ENCODE assay signal across 11 cellular contexts in genomic region chr5:132102944-132103343, GRCh38. TPM values are rescaled to one million over a fixed set of nuclear protein-coding genes. Genes with fewer than 3 reads are reported as not detected.
DNase-seq lines count a peak whose midpoint lies in the region; ATAC-seq, FAIRE-seq and TF ChIP-seq lines count a peak whose summit lies in the region.
"Had no signal": no experiment of that assay in that cellular context is flagged by ENCODE, and none has a peak within 500 bp of the region (broad histone marks: within the 10 kb centered on the region; RNA-seq: fewer than 3 reads in every experiment).

No MANE protein-coding gene starts in this region.

- no peaks in the 10 kb centered on the region for H3K36me3 Mint-ChIP-seq in CD8-positive, alpha-beta T cell
- no peaks in the 10 kb centered on the region for H3K36me3 Mint-ChIP-seq in astrocyte (ENCODE audit: low read depth, unreplicated experiment)
- H3K36me3 Mint-ChIP-seq in natural killer cell treated with Interleukin-12 subunit alpha and Interleukin-12 subunit beta and Interleukin-15 and Interleukin-18, amount 100 ng/mL, for 72 hours = no peaks in the 10 kb centered on the region

- no peaks in the 10 kb centered on the region for H3K27me3 ChIP-seq in CD8-positive, alpha-beta T cell (ENCODE audit: insufficient read depth, low read length)
- H3K27me3 ChIP-seq in astrocyte (ENCODE audit: insufficient read depth, low read length) = no peaks in the 10 kb centered on the region

- no peak for ATAC-seq in CD8-positive, alpha-beta T cell
- ATAC-seq in natural killer cell treated with Interleukin-12 subunit alpha and Interleukin-12 subunit beta and Interleukin-15 and Interleukin-18, amount 100 ng/mL, for 72 hours = no peak

- TF ChIP-seq CTCF in CD8-positive, alpha-beta T cell (IDR thresholded peaks at IDR 0.05) = no peak
- TF ChIP-seq CTCF in astrocyte (IDR thresholded peaks at IDR 0.05; ENCODE audit: insufficient read depth, low read depth, low read length) = no peak

- DNase-seq in CD8-positive, alpha-beta T cell = no peak
- DNase-seq in Jurkat, Clone E6-1 (ENCODE audit: low read depth, low spot score) = no peak
- DNase-seq in astrocyte (ENCODE audit: low read depth) = no peak
- no peak for DNase-seq in natural killer cell treated with Interleukin-12 subunit alpha and Interleukin-12 subunit beta and Interleukin-15 and Interleukin-18, amount 100 ng/mL, for 72 hours (ENCODE audit: low spot score)
- no peak for DNase-seq in GM19239 (ENCODE audit: insufficient read length, low spot score)
- DNase-seq in DMS153 (lab: John Stamatoyannopoulos, UW) = no peak
- DNase-seq in NCI-H345 treated with DMSO at 0.1 percent for 48 hours (lab: John Stamatoyannopoulos, UW; ENCODE audit: unreplicated experiment) = no peak
- no peak for DNase-seq in COR-L47 (lab: John Stamatoyannopoulos, UW)
- DNase-seq: NCI-H510A, nephron progenitor cell had no signal

- peaks cover 54% of the 10 kb centered on the region for H3K4me1 ChIP-seq in CD8-positive, alpha-beta T cell (ENCODE audit: insufficient read depth, low read length)
- H3K4me1 ChIP-seq in astrocyte (ENCODE audit: insufficient read depth, low read length) = peaks cover 43% of the 10 kb centered on the region

- H3K4me2 ChIP-seq in astrocyte (ENCODE audit: low read length) = peak overlapping the region; percentile 81

- H3K9ac ChIP-seq in astrocyte (ENCODE audit: low read length) = peak overlapping the region; percentile 72

- no peaks in the 10 kb centered on the region for H3K36me3 ChIP-seq in CD8-positive, alpha-beta T cell (ENCODE audit: insufficient read depth, low read length)
- H3K36me3 ChIP-seq in astrocyte (ENCODE audit: insufficient read depth, low read length) = no peaks in the 10 kb centered on the region

- H3K27me3 Mint-ChIP-seq in CD8-positive, alpha-beta T cell (ENCODE audit: low read depth) = no peaks in the 10 kb centered on the region
- peaks cover 8% of the 10 kb centered on the region for H3K27me3 Mint-ChIP-seq in astrocyte (ENCODE audit: low read depth, unreplicated experiment)
- no peaks in the 10 kb centered on the region for H3K27me3 Mint-ChIP-seq in natural killer cell treated with Interleukin-12 subunit alpha and Interleukin-12 subunit beta and Interleukin-15 and Interleukin-18, amount 100 ng/mL, for 72 hours

- no peak overlapping the region for H3K4me3 ChIP-seq in CD8-positive, alpha-beta T cell (ENCODE audit: low read depth, low read length)
- peak overlapping the region; percentile 16 for H3K4me3 ChIP-seq in Jurkat, Clone E6-1 (ENCODE audit: low read length)
- no peak overlapping the region for H3K4me3 ChIP-seq in astrocyte (ENCODE audit: insufficient read depth, low read depth, low read length)

- no peaks in the 10 kb centered on the region for H3K9me3 ChIP-seq in CD8-positive, alpha-beta T cell (ENCODE audit: low read length)
- no peaks in the 10 kb centered on the region for H3K9me3 ChIP-seq in astrocyte (ENCODE audit: insufficient read depth, low read depth, low read length)

- CTCF ChIA-PET in CD8-positive, alpha-beta T cell (lab: Charles Lee) = interaction anchor here (0.6 to 1.8 kb wide), 4 partner anchors 9 to 38 kb away, joined by 3 to 8 read pairs (median 4); no protein-coding TSS in a partner anchor

- peak overlapping the region; percentile 83 for H3K27ac Mint-ChIP-seq in CD8-positive, alpha-beta T cell
- peak overlapping the region; percentile 95 for H3K27ac Mint-ChIP-seq in astrocyte (ENCODE audit: unreplicated experiment)
- H3K27ac Mint-ChIP-seq in natural killer cell treated with Interleukin-12 subunit alpha and Interleukin-12 subunit beta and Interleukin-15 and Interleukin-18, amount 100 ng/mL, for 72 hours = peak overlapping the region; percentile 81 to 88
- H3K27ac Mint-ChIP-seq: nephron progenitor cell had no signal

- peaks cover 68% of the 10 kb centered on the region for H3K4me1 Mint-ChIP-seq in CD8-positive, alpha-beta T cell (ENCODE audit: low read depth)
- peaks cover 25% of the 10 kb centered on the region for H3K4me1 Mint-ChIP-seq in astrocyte (ENCODE audit: low read depth, unreplicated experiment)
- peaks cover 64 to 68% of the 10 kb centered on the region in 2 donors for H3K4me1 Mint-ChIP-seq in natural killer cell treated with Interleukin-12 subunit alpha and Interleukin-12 subunit beta and Interleukin-15 and Interleukin-18, amount 100 ng/mL, for 72 hours (ENCODE audit: low read depth in 2 of 2)
- H3K4me1 Mint-ChIP-seq: nephron progenitor cell had no signal

- H3K9me3 Mint-ChIP-seq in CD8-positive, alpha-beta T cell = no peaks in the 10 kb centered on the region
- peaks cover 1% of the 10 kb centered on the region for H3K9me3 Mint-ChIP-seq in astrocyte (ENCODE audit: unreplicated experiment)
- no peaks in the 10 kb centered on the region for H3K9me3 Mint-ChIP-seq in natural killer cell treated with Interleukin-12 subunit alpha and Interleukin-12 subunit beta and Interleukin-15 and Interleukin-18, amount 100 ng/mL, for 72 hours
- H3K9me3 Mint-ChIP-seq: nephron progenitor cell had no signal

- no peaks in the 10 kb centered on the region for H3K79me2 ChIP-seq in astrocyte (ENCODE audit: insufficient read depth, low read length)

- H2AFZ ChIP-seq in astrocyte (ENCODE audit: low read depth, low read length) = no peak overlapping the region

- peak overlapping the region; percentile 15 for H3K27ac ChIP-seq in CD8-positive, alpha-beta T cell (ENCODE audit: low read depth, low read length)
- H3K27ac ChIP-seq in astrocyte (ENCODE audit: low read depth, low read length) = peak overlapping the region; percentile 95

- FAIRE-seq in astrocyte (lab: Jason Lieb, UNC) (no peak), GM19239 (lab: Jason Lieb, UNC) (no peak)
- FAIRE-seq: TTC549 had no signal

- H3K4me3 Mint-ChIP-seq in CD8-positive, alpha-beta T cell = peak overlapping the region; percentile 29
- H3K4me3 Mint-ChIP-seq in astrocyte (ENCODE audit: unreplicated experiment) = no peak overlapping the region
- H3K4me3 Mint-ChIP-seq in natural killer cell treated with Interleukin-12 subunit alpha and Interleukin-12 subunit beta and Interleukin-15 and Interleukin-18, amount 100 ng/mL, for 72 hours = peak overlapping the region; percentile 73
- H3K4me3 Mint-ChIP-seq: nephron progenitor cell had no signal

- intact Hi-C loops in CD8-positive, alpha-beta T cell (cut with DNase I, micrococcal nuclease) = loop anchor here in 1 of 2 experiments (2.0 to 5.0 kb wide), 2 partner anchors 38 to 324 kb away; no protein-coding TSS in a partner anchor

- POLR2A ChIA-PET in CD8-positive, alpha-beta T cell (lab: Charles Lee) = no interaction called here

- no peaks in the 10 kb centered on the region for H4K20me1 ChIP-seq in astrocyte (ENCODE audit: insufficient read depth, low read length)

RNA-seq across cellular contexts. Expression of gene CSF2, which starts 29.4 kb away (rescaled TPM):
- under 1 TPM in 1 of 2 experiments, not detected in 1; 0.41 TPM for total RNA-seq in CD8-positive, alpha-beta T cell
- not detected for polyA plus RNA-seq in Jurkat, Clone E6-1 (2012; ENCODE audit: insufficient read depth, insufficient read length)
- not detected in 2 replicates for total RNA-seq in astrocyte
- 100 to 1,000 TPM in 1 of 2 donors, 10 to 100 TPM in 1; 41.4 to 125 TPM for total RNA-seq in natural killer cell treated with Interleukin-12 subunit alpha and Interleukin-12 subunit beta and Interleukin-15 and Interleukin-18, amount 100 ng/mL, for 72 hours

RNA-seq across cellular contexts. Expression of gene IL3, which starts 42.5 kb away (rescaled TPM):
- total RNA-seq in CD8-positive, alpha-beta T cell = not detected
- not detected for polyA plus RNA-seq in Jurkat, Clone E6-1 (2012; ENCODE audit: insufficient read depth, insufficient read length)
- total RNA-seq in astrocyte = not detected in 2 replicates
- total RNA-seq in natural killer cell treated with Interleukin-12 subunit alpha and Interleukin-12 subunit beta and Interleukin-15 and Interleukin-18, amount 100 ng/mL, for 72 hours = under 1 TPM in 1 of 2 donors, not detected in 1; 0.36 TPM

Comparison
In these comparisons a context has a peak if more than half of its experiments do, and no peak if none do; other contexts are left out.
1. RNA of gene CSF2, which starts 29.4 kb away (total RNA-seq): 41.4 to 125 TPM in natural killer cell treated with Interleukin-12 subunit alpha and Interleukin-12 subunit beta and Interleukin-15 and Interleukin-18, amount 100 ng/mL, for 72 hours; 0.41 TPM in CD8-positive, alpha-beta T cell and not detected in astrocyte; every median in the first group is over 10 times any median in the second.
2. Peak in every context shown above with its lines, with median percentiles within 50 percentile points of each other: H3K27ac Mint-ChIP-seq.